11 cellular contexts compared by ENCODE assay signal in the genomic region with DNA sequence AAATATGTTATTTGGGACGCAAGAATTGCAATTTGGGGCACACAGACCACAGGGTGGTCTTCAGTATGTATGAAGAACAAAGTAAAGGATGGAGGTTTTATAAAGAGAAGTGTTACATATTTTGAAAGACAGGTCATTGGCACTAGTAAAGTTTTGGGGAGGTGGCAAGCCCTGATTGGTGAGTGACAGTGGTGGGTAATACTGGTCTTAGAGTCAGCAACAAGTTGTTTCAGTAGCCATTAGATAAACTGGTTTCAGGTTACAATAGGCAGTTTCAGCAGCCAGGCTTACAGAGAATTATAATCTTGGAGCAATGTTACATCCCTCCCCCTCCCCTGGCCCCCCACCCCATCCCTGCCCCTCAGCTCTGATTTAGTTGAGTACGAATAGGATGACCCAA. TPM values are rescaled to one million over a fixed set of nuclear protein-coding genes. Genes with fewer than 3 reads are reported as not detected.
DNase-seq lines count a peak whose midpoint lies in the region; ATAC-seq, FAIRE-seq and TF ChIP-seq lines count a peak whose summit lies in the region.
"Had no signal": no experiment of that assay in that cellular context is flagged by ENCODE, and none has a peak within 500 bp of the region (broad histone marks: within the 10 kb centered on the region; RNA-seq: fewer than 3 reads in every experiment).

No MANE protein-coding gene starts in this region.

- H3K27me3 Mint-ChIP-seq in Calu3 (ENCODE audit: unreplicated experiment) (no peaks in the 10 kb centered on the region), brain (no peaks in the 10 kb centered on the region)
- H3K27me3 Mint-ChIP-seq in activated CD8-positive, alpha-beta memory T cell treated with anti-CD3 and anti-CD28 coated beads, Interleukin-2, amount 10 ng/mL, durations not matched to agents 7 days and 5 days, result no peaks in the 10 kb centered on the region

- no peak overlapping the region for H3K9ac ChIP-seq in kidney (ENCODE audit: low read length in 2 of 2)

- ATAC-seq in GM19455 (IDR thresholded peaks at IDR 0.05; ENCODE audit: unreplicated experiment), result no peak
- ATAC-seq in activated CD8-positive, alpha-beta memory T cell treated with anti-CD3 and anti-CD28 coated beads, Interleukin-2, amount 10 ng/mL, durations not matched to agents 7 days and 5 days, result no peak
- ATAC-seq: sciatic nerve had no signal

- H3K4me1 ChIP-seq in kidney (ENCODE audit: control insufficient read depth in 1 of 2, insufficient read depth in 1 of 2, low read depth in 1 of 2, low read length in 2 of 2), result peaks cover 19 to 37% of the 10 kb centered on the region in 2 donors

- peak overlapping the region; percentile 8 for H3K27ac Mint-ChIP-seq in Calu3 (ENCODE audit: unreplicated experiment)
- H3K27ac Mint-ChIP-seq in brain, result peak overlapping the region in 3 of 5 experiments; percentile 4 to 48 (median 5)
- H3K27ac Mint-ChIP-seq in activated CD8-positive, alpha-beta memory T cell treated with anti-CD3 and anti-CD28 coated beads, Interleukin-2, amount 10 ng/mL, durations not matched to agents 7 days and 5 days, result no peak overlapping the region

- no peaks in the 10 kb centered on the region for H3K9me3 ChIP-seq in kidney (ENCODE audit: control insufficient read depth in 1 of 2, low read length in 2 of 2)

- intact Hi-C loops in Calu3 (cut with micrococcal nuclease; ENCODE audit: unreplicated experiment) (no loop called here), kidney (cut with DNase I) (no loop called here)

- H3K9me3 Mint-ChIP-seq in Calu3 (ENCODE audit: low read depth, unreplicated experiment), result peaks cover 4% of the 10 kb centered on the region
- no peaks in the 10 kb centered on the region for H3K9me3 Mint-ChIP-seq in brain
- H3K9me3 Mint-ChIP-seq in activated CD8-positive, alpha-beta memory T cell treated with anti-CD3 and anti-CD28 coated beads, Interleukin-2, amount 10 ng/mL, durations not matched to agents 7 days and 5 days (ENCODE audit: low read depth), result no peaks in the 10 kb centered on the region

- no peaks in the 10 kb centered on the region for H3K36me3 ChIP-seq in kidney (ENCODE audit: control insufficient read depth in 1 of 2, insufficient read depth in 2 of 2, low read length in 2 of 2)

- no peak overlapping the region for H3K4me3 ChIP-seq in kidney (ENCODE audit: low read length in 2 of 2)

- TF ChIP-seq CTCF in Calu3 (IDR thresholded peaks at IDR 0.05; ENCODE audit: unreplicated experiment) (no peak), brain (conservative IDR thresholded peaks at IDR 0.05) (no peak), kidney (IDR thresholded peaks at IDR 0.05; ENCODE audit: borderline replicate concordance, extremely low read depth, insufficient read depth) (no peak)

- peak; percentile 34 for DNase-seq in Calu3
- DNase-seq in LHCN-M2 (ENCODE audit: low read depth), result peak; percentile 37
- no peak for DNase-seq in kidney
- DNase-seq in activated CD8-positive, alpha-beta memory T cell treated with anti-CD3 and anti-CD28 coated beads, Interleukin-2, amount 10 ng/mL, durations not matched to agents 7 days and 5 days, result no peak
- DNase-seq in GM19239 (ENCODE audit: insufficient read length, low spot score), result no peak
- no peak for DNase-seq in NCI-H526 (lab: John Stamatoyannopoulos, UW)
- DNase-seq: activated gamma-delta T cell treated with Interleukin-2 at 50 U/mL for 16 hours, NCI-H187 had no signal

- H3K36me3 Mint-ChIP-seq in Calu3 (ENCODE audit: insufficient read depth, unreplicated experiment) (peaks cover 23% of the 10 kb centered on the region), brain (peaks cover 32% of the 10 kb centered on the region)
- peaks cover 15% of the 10 kb centered on the region for H3K36me3 Mint-ChIP-seq in activated CD8-positive, alpha-beta memory T cell treated with anti-CD3 and anti-CD28 coated beads, Interleukin-2, amount 10 ng/mL, durations not matched to agents 7 days and 5 days

- no peak for FAIRE-seq in kidney (lab: Jason Lieb, UNC)
- no peak for FAIRE-seq in GM19239 (lab: Jason Lieb, UNC)

- no peak overlapping the region for H3K4me3 Mint-ChIP-seq in Calu3 (ENCODE audit: low read depth, unreplicated experiment)
- H3K4me3 Mint-ChIP-seq in brain, result peak overlapping the region in 1 of 5 experiments; percentile 2
- H3K4me3 Mint-ChIP-seq in activated CD8-positive, alpha-beta memory T cell treated with anti-CD3 and anti-CD28 coated beads, Interleukin-2, amount 10 ng/mL, durations not matched to agents 7 days and 5 days, result no peak overlapping the region

- BruUV-seq in Calu3 (replicated peaks; lab: Mats Ljungman, UMichigan), result no TSS peak

- peak overlapping the region; percentile 32 to 71 for H3K27ac ChIP-seq in kidney (ENCODE audit: low read depth in 2 of 2, low read length in 2 of 2)

- H3K4me1 Mint-ChIP-seq in Calu3 (ENCODE audit: low read depth, unreplicated experiment), result peaks cover 40% of the 10 kb centered on the region
- H3K4me1 Mint-ChIP-seq in brain, result peaks cover 67% of the 10 kb centered on the region
- H3K4me1 Mint-ChIP-seq in activated CD8-positive, alpha-beta memory T cell treated with anti-CD3 and anti-CD28 coated beads, Interleukin-2, amount 10 ng/mL, durations not matched to agents 7 days and 5 days, result peaks cover 51% of the 10 kb centered on the region

- CTCF ChIA-PET in Calu3 (lab: Charles Lee), result interaction anchor here (0.6 to 1.9 kb wide), 3 partner anchors 12 to 97 kb away, joined by 4 to 5 read pairs (median 4); no protein-coding TSS in a partner anchor
- CTCF ChIA-PET in activated CD8-positive, alpha-beta memory T cell treated with anti-CD3 and anti-CD28 coated beads, Interleukin-2, amount 10 ng/mL, durations not matched to agents 7 days and 5 days (lab: Charles Lee), result interaction anchor here (0.8 kb wide), 1 partner anchor 1053 kb away, joined by 3 read pairs; no protein-coding TSS in a partner anchor

RNA-seq across cellular contexts. Expression of gene MARK3, which starts 17.5 kb away (rescaled TPM):
- total RNA-seq in Calu3 (2022) (76.0 and 79.5 TPM in 2 replicates), LHCN-M2 (2014; rRNA removed) (60.1 and 61.1 TPM in 2 replicates), kidney (83.1 TPM)
- polyA plus RNA-seq in LHCN-M2 (2012), result 29.4 TPM
- polyA plus RNA-seq in brain (ENCODE audit: insufficient read depth, low read depth, low replicate concordance) (38.2 TPM), kidney (ENCODE audit: insufficient read depth, low read depth, low replicate concordance) (39.8 TPM)
- total RNA-seq in activated CD8-positive, alpha-beta memory T cell treated with anti-CD3 and anti-CD28 coated beads, Interleukin-2, amount 10 ng/mL, durations not matched to agents 7 days and 5 days, result 10 to 100 TPM; 79.9 to 88.5 TPM

Comparison
In these comparisons a context has a peak if more than half of its experiments do, and no peak if none do; other contexts are left out.
1. DNase-seq: peak in Calu3 (single experiment) and LHCN-M2 (single experiment); none in kidney (single experiment), activated CD8-positive, alpha-beta memory T cell treated with anti-CD3 and anti-CD28 coated beads, Interleukin-2, amount 10 ng/mL, durations not matched to agents 7 days and 5 days (single experiment), GM19239 (single experiment) and NCI-H526 (0 of 2).